Comparison of ENCODE assay signal across 19 cellular contexts in the genomic region with DNA sequence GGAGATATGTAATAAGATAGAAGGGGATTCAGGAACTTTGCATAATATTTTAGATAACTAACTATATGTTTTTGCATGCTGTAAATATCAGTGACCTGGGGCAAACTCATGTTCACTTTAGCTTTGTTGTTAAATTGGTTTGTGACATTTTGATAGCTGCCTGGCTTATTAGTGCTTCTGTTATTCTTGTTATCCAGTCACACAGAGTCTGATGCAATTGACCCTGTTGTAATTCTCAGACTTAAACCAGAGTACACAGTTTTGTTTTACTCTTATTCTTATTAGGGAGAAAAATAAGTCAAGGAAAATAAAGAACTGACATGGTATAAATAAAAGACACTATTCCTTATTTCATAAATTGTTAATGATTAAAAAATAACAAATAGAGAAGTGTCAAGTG.
"Had no signal": no experiment of that assay in that cellular context is flagged by ENCODE, and none has a peak within 500 bp of the region (broad histone marks: within the 10 kb centered on the region; RNA-seq: fewer than 3 reads in every experiment).

No MANE protein-coding gene starts in this region.

- H3K27me3 ChIP-seq: brain microvascular endothelial cell, gastrocnemius medialis, heart left ventricle, neural progenitor cell, ovary, sigmoid colon, transverse colon, vagina had no signal

- DNase-seq: activated CD4-positive, alpha-beta T cell treated with anti-CD3 and anti-CD28 coated beads, Interleukin-2, amount 10 ng/mL, durations not matched to agents 24 days and 14 days; activated CD4-positive, CD25-positive, alpha-beta regulatory T cell; activated CD8-positive, alpha-beta memory T cell treated with anti-CD3 and anti-CD28 coated beads, Interleukin-2, amount 50 U/mL, for 48 hours; activated gamma-delta T cell treated with Interleukin-2 at 50 U/mL for 16 hours; activated naive CD8-positive, alpha-beta T cell treated with anti-CD3 and anti-CD28 coated beads for 36 hours; activated T-cell treated with anti-CD3 and anti-CD28 coated beads, Interleukin-2, amount 50 U/mL, for 72 hours; anterior cingulate cortex; brain microvascular endothelial cell; dermis blood vessel endothelial cell; gastrocnemius medialis; heart left ventricle; islet precursor cell; naive B cell; ovary; sigmoid colon; stimulated activated naive B cell treated with anti-CD40 and anti-IgM and Interleukin-4, amounts not matched to agents 10 μg/mL and 1 μg/mL and 100 μg/mL, for 72 hours; transverse colon had no signal

- H3K4me1 ChIP-seq: gastrocnemius medialis, transverse colon, vagina had no signal

- H3K36me3 ChIP-seq: brain microvascular endothelial cell, gastrocnemius medialis, heart left ventricle, neural progenitor cell, ovary, sigmoid colon, transverse colon, vagina had no signal

- H3K4me3 ChIP-seq: gastrocnemius medialis, heart left ventricle, neural progenitor cell, ovary, sigmoid colon, transverse colon, vagina had no signal

- H3K9ac ChIP-seq: neural progenitor cell had no signal

- H3K9me3 ChIP-seq: gastrocnemius medialis, ovary, sigmoid colon, vagina had no signal

- H2AFZ ChIP-seq: neural progenitor cell had no signal

- H3K4me2 ChIP-seq: neural progenitor cell had no signal

- H3K27ac ChIP-seq: brain microvascular endothelial cell, gastrocnemius medialis, heart left ventricle, neural progenitor cell, ovary, sigmoid colon, transverse colon, vagina had no signal
